1 cellular context compared by ENCODE assay signal in the genomic region with DNA sequence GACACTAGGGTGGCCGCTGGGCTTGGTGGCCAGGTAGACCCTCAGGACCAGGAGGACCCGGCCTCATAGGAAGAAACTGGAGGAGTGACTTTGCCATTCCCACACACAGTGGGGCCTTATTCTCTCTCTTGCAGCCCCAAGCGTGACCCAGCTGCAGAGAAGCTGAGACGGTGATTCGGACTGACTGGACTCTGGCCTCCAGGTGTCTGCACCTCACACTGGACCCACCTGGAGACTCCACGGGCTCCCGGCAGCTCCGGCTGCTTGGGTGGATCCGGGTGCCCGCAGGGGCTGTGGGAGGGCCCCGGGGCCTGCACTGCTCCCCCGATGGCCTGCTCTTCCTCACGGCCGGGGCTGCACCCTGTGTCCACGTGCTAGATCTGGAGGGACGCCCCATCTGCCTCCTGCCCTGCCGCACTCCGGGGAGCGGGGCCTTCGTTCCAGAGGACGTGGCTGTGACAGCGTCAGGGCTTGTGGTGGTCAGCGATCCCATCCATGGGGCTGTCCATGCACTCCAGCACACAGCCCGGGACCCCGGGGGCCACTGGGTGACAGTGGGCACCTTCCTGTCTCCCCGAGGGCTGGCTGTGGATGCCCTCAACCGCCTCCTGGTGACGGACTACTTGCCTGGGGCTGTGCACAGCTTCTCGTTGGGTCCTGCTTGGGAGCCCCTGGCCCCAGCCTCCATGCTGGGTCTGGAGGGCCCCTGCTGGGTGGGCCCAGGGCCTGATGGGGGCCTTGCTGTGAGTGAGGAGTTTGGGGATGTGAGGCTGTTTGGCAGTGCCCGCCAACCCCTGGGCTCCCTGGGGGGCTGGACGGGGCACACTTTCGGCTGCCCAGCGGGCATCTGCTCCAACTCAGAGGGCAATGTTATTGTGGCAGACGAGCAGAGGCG.
TF ChIP-seq lines count a peak whose summit lies in the region.

No MANE protein-coding gene starts in this region.

TF ChIP-seq in A549, 52 proteins besides CTCF, POLR2A, EP300 and RAD21:
- TF ChIP-seq JUNB (IDR thresholded peaks at IDR 0.05), result no peak
- no peak for TF ChIP-seq GATA3 (IDR thresholded peaks at IDR 0.05; ENCODE audit: borderline replicate concordance)
- TF ChIP-seq, protein P1, sequence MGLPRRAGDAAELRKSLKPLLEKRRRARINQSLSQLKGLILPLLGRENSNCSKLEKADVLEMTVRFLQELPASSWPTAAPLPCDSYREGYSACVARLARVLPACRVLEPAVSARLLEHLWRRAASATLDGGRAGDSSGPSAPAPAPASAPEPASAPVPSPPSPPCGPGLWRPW (IDR thresholded peaks at IDR 0.05), result no peak
- no peak for TF ChIP-seq NFE2L2 (conservative IDR thresholded peaks at IDR 0.05; ENCODE audit: low read length)
- TF ChIP-seq REST (IDR thresholded peaks at IDR 0.05), result no peak
- no peak for TF ChIP-seq EHF (CRISPR knock-in tag; IDR thresholded peaks at IDR 0.05)
- TF ChIP-seq TFCP2L1 (CRISPR knock-in tag; IDR thresholded peaks at IDR 0.05), result no peak
- TF ChIP-seq PBX3 (IDR thresholded peaks at IDR 0.05), result no peak
- TF ChIP-seq RARB (CRISPR knock-in tag; IDR thresholded peaks at IDR 0.05), result no peak
- TF ChIP-seq RCOR1 (IDR thresholded peaks at IDR 0.05; ENCODE audit: low read depth, low read length), result no peak
- no peak for TF ChIP-seq EHMT2 (IDR thresholded peaks at IDR 0.05; ENCODE audit: low read depth)
- no peak for TF ChIP-seq ZSCAN20 (CRISPR knock-in tag; IDR thresholded peaks at IDR 0.05)
- TF ChIP-seq ESRRA (IDR thresholded peaks at IDR 0.05; ENCODE audit: borderline replicate concordance, low read length), result no peak
- TF ChIP-seq KDM1A (IDR thresholded peaks at IDR 0.05; ENCODE audit: low read depth), result no peak
- no peak for TF ChIP-seq ZC3H11A (IDR thresholded peaks at IDR 0.05)
- no peak for TF ChIP-seq MAZ (IDR thresholded peaks at IDR 0.05; ENCODE audit: borderline replicate concordance, low read depth, low read length)
- TF ChIP-seq BHLHE40 (IDR thresholded peaks at IDR 0.05; ENCODE audit: low read depth, low read length), result no peak
- TF ChIP-seq RFX5 (IDR thresholded peaks at IDR 0.05), result no peak
- TF ChIP-seq TP53 (CRISPR knock-in tag; IDR thresholded peaks at IDR 0.05), result no peak
- no peak for TF ChIP-seq MAX (IDR thresholded peaks at IDR 0.05)
